ENCODE assay signal across 1 cellular context in genomic region chr7:149495785-149496641, GRCh38.
TF ChIP-seq lines count a peak whose summit lies in the region.

No MANE protein-coding gene starts in this region.

TF ChIP-seq in HEK293, 187 proteins besides CTCF, POLR2A, EP300 and RAD21 (continued from another document):
- TF ChIP-seq, protein P1, sequence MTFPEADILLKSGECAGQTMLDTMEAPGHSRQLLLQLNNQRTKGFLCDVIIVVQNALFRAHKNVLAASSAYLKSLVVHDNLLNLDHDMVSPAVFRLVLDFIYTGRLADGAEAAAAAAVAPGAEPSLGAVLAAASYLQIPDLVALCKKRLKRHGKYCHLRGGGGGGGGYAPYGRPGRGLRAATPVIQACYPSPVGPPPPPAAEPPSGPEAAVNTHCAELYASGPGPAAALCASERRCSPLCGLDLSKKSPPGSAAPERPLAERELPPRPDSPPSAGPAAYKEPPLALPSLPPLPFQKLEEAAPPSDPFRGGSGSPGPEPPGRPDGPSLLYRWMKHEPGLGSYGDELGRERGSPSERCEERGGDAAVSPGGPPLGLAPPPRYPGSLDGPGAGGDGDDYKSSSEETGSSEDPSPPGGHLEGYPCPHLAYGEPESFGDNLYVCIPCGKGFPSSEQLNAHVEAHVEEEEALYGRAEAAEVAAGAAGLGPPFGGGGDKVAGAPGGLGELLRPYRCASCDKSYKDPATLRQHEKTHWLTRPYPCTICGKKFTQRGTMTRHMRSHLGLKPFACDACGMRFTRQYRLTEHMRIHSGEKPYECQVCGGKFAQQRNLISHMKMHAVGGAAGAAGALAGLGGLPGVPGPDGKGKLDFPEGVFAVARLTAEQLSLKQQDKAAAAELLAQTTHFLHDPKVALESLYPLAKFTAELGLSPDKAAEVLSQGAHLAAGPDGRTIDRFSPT (tag by site-specific recombination; IDR thresholded peaks at IDR 0.05): no peak
- TF ChIP-seq ZBTB1 (tag by site-specific recombination; IDR thresholded peaks at IDR 0.05) (no peak), FEZF1 (tag by site-specific recombination; IDR thresholded peaks at IDR 0.05) (0 out of 2 replicates have a peak, but pooled peaks have one; percentile 8), ZNF600 (tag by site-specific recombination; IDR thresholded peaks at IDR 0.05) (peak; percentile 60; the same call in 1 of the 2 replicates), ZNF692 (tag by site-specific recombination; IDR thresholded peaks at IDR 0.05) (no peak), ZXDB (tag by site-specific recombination; IDR thresholded peaks at IDR 0.05) (peak; percentile 87), ZNF394 (tag by site-specific recombination; IDR thresholded peaks at IDR 0.05; ENCODE audit: borderline replicate concordance) (peak; percentile 67; the same call in 1 of the 2 replicates)
- TF ChIP-seq, protein P2, sequence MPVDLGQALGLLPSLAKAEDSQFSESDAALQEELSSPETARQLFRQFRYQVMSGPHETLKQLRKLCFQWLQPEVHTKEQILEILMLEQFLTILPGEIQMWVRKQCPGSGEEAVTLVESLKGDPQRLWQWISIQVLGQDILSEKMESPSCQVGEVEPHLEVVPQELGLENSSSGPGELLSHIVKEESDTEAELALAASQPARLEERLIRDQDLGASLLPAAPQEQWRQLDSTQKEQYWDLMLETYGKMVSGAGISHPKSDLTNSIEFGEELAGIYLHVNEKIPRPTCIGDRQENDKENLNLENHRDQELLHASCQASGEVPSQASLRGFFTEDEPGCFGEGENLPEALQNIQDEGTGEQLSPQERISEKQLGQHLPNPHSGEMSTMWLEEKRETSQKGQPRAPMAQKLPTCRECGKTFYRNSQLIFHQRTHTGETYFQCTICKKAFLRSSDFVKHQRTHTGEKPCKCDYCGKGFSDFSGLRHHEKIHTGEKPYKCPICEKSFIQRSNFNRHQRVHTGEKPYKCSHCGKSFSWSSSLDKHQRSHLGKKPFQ (tag by site-specific recombination; IDR thresholded peaks at IDR 0.05): peak; percentile 98
